9 cellular contexts compared by ENCODE assay signal in genomic region chr12:13982010-13982409, GRCh38. TPM values are rescaled to one million over a fixed set of nuclear protein-coding genes. Genes with fewer than 3 reads are reported as not detected.
DNase-seq lines count a peak whose midpoint lies in the region; ATAC-seq and TF ChIP-seq lines count a peak whose summit lies in the region.
"Had no signal": no experiment of that assay in that cellular context is flagged by ENCODE, and none has a peak within 500 bp of the region (broad histone marks: within the 10 kb centered on the region; RNA-seq: fewer than 3 reads in every experiment).

No MANE protein-coding gene starts in this region.

- H3K4me3 ChIP-seq in hepatocyte = peak overlapping the region; percentile 17

- no peaks in the 10 kb centered on the region for H3K9me3 ChIP-seq in hepatocyte (ENCODE audit: low read depth)

- ATAC-seq in stimulated activated naive B cell treated with anti-CD40 and anti-IgM and Interleukin-4, amounts not matched to agents 10 μg/mL and 1 μg/mL and 100 μg/mL, for 72 hours (replicated peaks) = peak; percentile 25 to 36
- ATAC-seq in omental fat pad (ENCODE audit: low FRiP score) = no peak
- ATAC-seq in GM19328 (IDR thresholded peaks at IDR 0.05; ENCODE audit: unreplicated experiment) = no peak

- peaks cover 12 to 26% of the 10 kb centered on the region in 2 donors for H3K4me1 Mint-ChIP-seq in stimulated activated naive B cell treated with anti-CD40 and anti-IgM and Interleukin-4, amounts not matched to agents 10 μg/mL and 1 μg/mL and 100 μg/mL, for 72 hours

- H3K9me2 ChIP-seq in hepatocyte (replicated peaks; ENCODE audit: insufficient read depth) = no peaks in the 10 kb centered on the region

- peaks cover 0 to 3% of the 10 kb centered on the region in 2 donors for H3K9me3 Mint-ChIP-seq in stimulated activated naive B cell treated with anti-CD40 and anti-IgM and Interleukin-4, amounts not matched to agents 10 μg/mL and 1 μg/mL and 100 μg/mL, for 72 hours

- DNase-seq in activated T-cell treated with anti-CD3 and anti-CD28 coated beads, Interleukin-2, amount 50 U/mL, for 48 hours = peak; percentile 44 to 45
- no peak for DNase-seq in activated T-cell treated with anti-CD3 and anti-CD28 coated beads for 4 hours
- DNase-seq in NCI-H2227 (lab: John Stamatoyannopoulos, UW; ENCODE audit: unreplicated experiment) = peak; percentile 87
- DNase-seq in hepatocyte (ENCODE audit: low spot score) = peak; percentile 62
- no peak for DNase-seq in stimulated activated naive B cell treated with anti-CD40 and anti-IgM and Interleukin-4, amounts not matched to agents 10 μg/mL and 1 μg/mL and 100 μg/mL, for 72 hours
- no peak for DNase-seq in omental fat pad (ENCODE audit: low spot score)
- DNase-seq in mesenteric fat pad (ENCODE audit: low spot score) = no peak
- DNase-seq: IMR-90 had no signal

- peak overlapping the region in 1 of 2 donors; percentile 53 for H3K4me3 Mint-ChIP-seq in stimulated activated naive B cell treated with anti-CD40 and anti-IgM and Interleukin-4, amounts not matched to agents 10 μg/mL and 1 μg/mL and 100 μg/mL, for 72 hours

- 7% methylated on average over 18 of the region's 24 CpGs for WGBS in hepatocyte (ENCODE audit: low lambda C conversion rate, missing lambda C conversion rate)

- H3K36me3 ChIP-seq in hepatocyte (replicated peaks; ENCODE audit: insufficient read depth, low read depth) = no peaks in the 10 kb centered on the region

- no peak overlapping the region for H3K27ac ChIP-seq in hepatocyte

- H3K4me2 ChIP-seq in hepatocyte = peak overlapping the region; percentile 80

- H3K27me3 ChIP-seq in hepatocyte = peaks cover 72% of the 10 kb centered on the region

- peak; percentile 63 for TF ChIP-seq CTCF in hepatocyte (IDR thresholded peaks at IDR 0.05; ENCODE audit: poor library complexity)
- TF ChIP-seq CTCF in omental fat pad (IDR thresholded peaks at IDR 0.05) = no peak

- H3K4me1 ChIP-seq in hepatocyte (ENCODE audit: insufficient read depth) = peaks cover 3% of the 10 kb centered on the region

- H3K27me3 Mint-ChIP-seq in stimulated activated naive B cell treated with anti-CD40 and anti-IgM and Interleukin-4, amounts not matched to agents 10 μg/mL and 1 μg/mL and 100 μg/mL, for 72 hours = peaks cover 62 to 84% of the 10 kb centered on the region in 2 donors

- peak overlapping the region; percentile 47 for H3K27ac Mint-ChIP-seq in stimulated activated naive B cell treated with anti-CD40 and anti-IgM and Interleukin-4, amounts not matched to agents 10 μg/mL and 1 μg/mL and 100 μg/mL, for 72 hours

- no peaks in the 10 kb centered on the region for H3K36me3 Mint-ChIP-seq in stimulated activated naive B cell treated with anti-CD40 and anti-IgM and Interleukin-4, amounts not matched to agents 10 μg/mL and 1 μg/mL and 100 μg/mL, for 72 hours

- no peaks in the 10 kb centered on the region for H4K20me1 ChIP-seq in hepatocyte (ENCODE audit: insufficient read depth, poor library complexity, severe bottlenecking)

- H3K79me2 ChIP-seq in hepatocyte = no peaks in the 10 kb centered on the region

- peak overlapping the region; percentile 16 for H2AFZ ChIP-seq in hepatocyte

RNA-seq across cellular contexts. Expression of gene GRIN2B, which starts 0.6 kb away (rescaled TPM):
- total RNA-seq in hepatocyte (0.04 and 0.60 TPM in 2 replicates), omental fat pad (1 to 10 TPM in 2 of 4 donors, under 1 TPM in 2; 0.16 to 3.8 (median 0.87) TPM), mesenteric fat pad (0.64 TPM)
- polyA plus RNA-seq in hepatocyte = 0.26 and 0.75 TPM in 2 replicates
- total RNA-seq: IMR-90 had no signal

Comparison
In these comparisons a context has a peak if more than half of its experiments do, and no peak if none do; other contexts are left out.
1. DNase-seq: peak in activated T-cell treated with anti-CD3 and anti-CD28 coated beads, Interleukin-2, amount 50 U/mL, for 48 hours (2 of 2), NCI-H2227 (single experiment) and hepatocyte (single experiment); none in activated T-cell treated with anti-CD3 and anti-CD28 coated beads for 4 hours (single experiment), stimulated activated naive B cell treated with anti-CD40 and anti-IgM and Interleukin-4, amounts not matched to agents 10 μg/mL and 1 μg/mL and 100 μg/mL, for 72 hours (single experiment), omental fat pad (single experiment) and mesenteric fat pad (single experiment).
2. ATAC-seq: peak in stimulated activated naive B cell treated with anti-CD40 and anti-IgM and Interleukin-4, amounts not matched to agents 10 μg/mL and 1 μg/mL and 100 μg/mL, for 72 hours (2 of 2); none in omental fat pad (single experiment) and GM19328 (single experiment).